ENCODE assay signal across 1 cellular context in genomic region chr16:88705746-88706287, GRCh38.
TF ChIP-seq lines count a peak whose summit lies in the region.

No MANE protein-coding gene starts in this region.

TF ChIP-seq in HepG2, 621 proteins besides CTCF, POLR2A, EP300 and RAD21:
- TF ChIP-seq ZNF318 (CRISPR knock-in tag; IDR thresholded peaks at IDR 0.05) (0 out of 2 replicates have a peak, but pooled peaks have one; percentile 7), TFE3 (CRISPR knock-in tag; IDR thresholded peaks at IDR 0.05) (no peak), FUBP1 (CRISPR knock-in tag; IDR thresholded peaks at IDR 0.05; ENCODE audit: borderline replicate concordance) (no peak), HMGXB4 (CRISPR knock-in tag; IDR thresholded peaks at IDR 0.05; ENCODE audit: borderline replicate concordance in 1 of 2, low read depth in 1 of 2) (peak in 1 of 2 experiments; percentile 8; a peak in 1 of 4 replicates), ZNF772 (CRISPR knock-in tag; IDR thresholded peaks at IDR 0.05) (no peak), ZNF761 (CRISPR knock-in tag; conservative IDR thresholded peaks at IDR 0.05) (peak; percentile 14; the same call in 1 of the 2 replicates)
